ENCODE assay signal across 11 cellular contexts in genomic region chr13:27783111-27783510, GRCh38. TPM values are rescaled to one million over a fixed set of nuclear protein-coding genes. Genes with fewer than 3 reads are reported as not detected.
DNase-seq lines count a peak whose midpoint lies in the region; ATAC-seq and TF ChIP-seq lines count a peak whose summit lies in the region.
"Had no signal": no experiment of that assay in that cellular context is flagged by ENCODE, and none has a peak within 500 bp of the region (broad histone marks: within the 10 kb centered on the region; RNA-seq: fewer than 3 reads in every experiment).

No MANE protein-coding gene starts in this region.

- H3K36me3 ChIP-seq in psoas muscle (ENCODE audit: insufficient read depth in 1 of 2, low read depth in 1 of 2): no peaks in the 10 kb centered on the region
- H3K36me3 ChIP-seq: transverse colon had no signal

- POLR2A ChIA-PET in T-cell (lab: Charles Lee): no interaction called here

- no peaks in the 10 kb centered on the region for H3K9me3 ChIP-seq in psoas muscle
- H3K9me3 ChIP-seq: transverse colon had no signal

- in situ Hi-C loops in SK-MEL-5 (cut with HindIII; ENCODE audit: low pct_unique_long_range_greater_than_20kb, low sequenced_read_pairs): no loop called here

- H3K4me1 Mint-ChIP-seq in T-cell: no peaks in the 10 kb centered on the region
- H3K4me1 Mint-ChIP-seq: immature natural killer cell had no signal

- intact Hi-C loops in psoas muscle (cut with DNase I): loop anchor here in 1 of 2 donors (5.0 kb wide), 1 partner anchor 121 kb away; no protein-coding TSS in a partner anchor

- peak; percentile 39 for TF ChIP-seq CTCF in fibroblast of the aortic adventitia (IDR thresholded peaks at IDR 0.05; ENCODE audit: insufficient read depth, low read length)
- TF ChIP-seq CTCF in psoas muscle (IDR thresholded peaks at IDR 0.05): peak; percentile 4

- H3K4me3 ChIP-seq in fibroblast of the aortic adventitia (ENCODE audit: low read depth, low read length) (no peak overlapping the region), psoas muscle (no peak overlapping the region)
- H3K4me3 ChIP-seq: transverse colon had no signal

- DNase-seq in NCI-H1092 treated with DMSO at 0.1 percent for 48 hours (lab: John Stamatoyannopoulos, UW): peak; percentile 14
- DNase-seq in NCI-H1092 (lab: John Stamatoyannopoulos, UW): no peak
- peak; percentile 37 for DNase-seq in SK-MEL-5 (ENCODE audit: low read depth, low spot score)
- DNase-seq in fibroblast of the aortic adventitia (ENCODE audit: low read depth): peak; percentile 18
- DNase-seq in psoas muscle: no peak
- no peak for DNase-seq in T-cell
- no peak for DNase-seq in retina
- DNase-seq: immature natural killer cell, NCI-H187 treated with DMSO at 0.1 percent for 48 hours, transverse colon had no signal

- H3K27ac Mint-ChIP-seq in T-cell: no peak overlapping the region
- H3K27ac Mint-ChIP-seq: immature natural killer cell had no signal

- peaks cover 0 to 39% (median 9%) of the 10 kb centered on the region in 3 donors for H3K27me3 ChIP-seq in psoas muscle (ENCODE audit: insufficient read depth in 3 of 3, low read length in 2 of 3)

- no peaks in the 10 kb centered on the region for H3K4me1 ChIP-seq in psoas muscle
- H3K4me1 ChIP-seq: transverse colon had no signal

- no peak for ATAC-seq in psoas muscle
- ATAC-seq in T-cell (replicated peaks in 1 of 4): no peak
- ATAC-seq in HG03108 (IDR thresholded peaks at IDR 0.05; ENCODE audit: unreplicated experiment): no peak

- CTCF ChIA-PET in T-cell (lab: Charles Lee): no interaction called here

- no peak overlapping the region for H3K27ac ChIP-seq in psoas muscle
- H3K27ac ChIP-seq: transverse colon had no signal

- no peaks in the 10 kb centered on the region for H3K9me3 Mint-ChIP-seq in T-cell
- H3K9me3 Mint-ChIP-seq: immature natural killer cell had no signal

- WGBS in psoas muscle, 3 donors: 30 to 43% (median 31%) methylated on average over 4 of the region's 4 CpGs

- no peaks in the 10 kb centered on the region for H3K36me3 Mint-ChIP-seq in T-cell
- H3K36me3 Mint-ChIP-seq: immature natural killer cell had no signal

- H3K4me3 Mint-ChIP-seq in T-cell: no peak overlapping the region
- H3K4me3 Mint-ChIP-seq: immature natural killer cell had no signal

- peaks cover 36 to 59% of the 10 kb centered on the region in 2 donors for H3K27me3 Mint-ChIP-seq in T-cell

RNA-seq across cellular contexts. Expression of gene GSX1, which starts 9.2 kb away (rescaled TPM):
- total RNA-seq in SK-MEL-5 (2014; rRNA removed; shearing (Covaris generic)): not detected in 2 replicates
- not detected in 2 replicates for polyA plus RNA-seq in SK-MEL-5 (2015; cell fraction: cytosol; rRNA removed)
- polyA plus RNA-seq in SK-MEL-5 (2015; cell fraction: nucleus; rRNA removed): not detected in 2 replicates
- total RNA-seq in fibroblast of the aortic adventitia (ENCODE audit: low replicate concordance) (not detected in 2 replicates), psoas muscle (not detected), T-cell (not detected)
- not detected for polyA plus RNA-seq in psoas muscle
- total RNA-seq: transverse colon had no signal
- polyA plus RNA-seq: immature natural killer cell had no signal

Comparison
In these comparisons a context has a peak if more than half of its experiments do, and no peak if none do; other contexts are left out.
1. DNase-seq: peak in NCI-H1092 treated with DMSO at 0.1 percent for 48 hours (single experiment), SK-MEL-5 (single experiment) and fibroblast of the aortic adventitia (single experiment); none in NCI-H1092 (single experiment), psoas muscle (0 of 2), T-cell (0 of 34) and retina (single experiment).